20 cellular contexts compared by ENCODE assay signal in the genomic region with DNA sequence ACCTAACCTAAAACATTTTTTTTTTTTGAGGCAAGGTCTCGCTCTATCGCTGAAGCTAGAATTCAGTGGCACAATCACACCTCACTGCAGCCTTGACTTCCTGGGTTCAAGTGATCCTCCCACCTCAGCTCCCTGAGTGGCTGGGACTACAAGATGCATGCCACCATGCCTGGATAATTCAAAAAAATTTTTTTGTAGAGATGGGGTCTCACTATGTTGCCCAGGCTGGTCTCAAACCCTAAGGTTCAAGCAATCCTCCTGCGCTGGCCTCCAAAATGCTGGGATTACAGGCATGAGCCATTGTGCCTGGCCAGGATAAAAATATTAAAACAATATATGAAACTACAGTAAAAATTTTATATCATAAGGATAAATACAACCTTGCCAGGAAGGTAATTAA.
"Had no signal": no experiment of that assay in that cellular context is flagged by ENCODE, and none has a peak within 500 bp of the region (broad histone marks: within the 10 kb centered on the region; RNA-seq: fewer than 3 reads in every experiment).

No MANE protein-coding gene starts in this region.

- DNase-seq: Karpas-422, KG1, MM.1S, NCI-H1092 treated with DMSO at 0.1 percent for 48 hours, NCI-H1436, NCI-H187, NCI-H2029, NCI-H2081 treated with DMSO at 0.1 percent for 48 hours, NCI-H2171, NCI-H226, NCI-H446, NCI-H510A, NCI-H524 treated with DMSO at 0.1 percent for 48 hours, NCI-H69, NCI-H774, Right ventricle myocardium superior, RPMI8226, SIG-M5 had no signal

- H3K27ac ChIP-seq: SJSA1, SK-N-MC had no signal

- H3K4me3 ChIP-seq: SJSA1, SK-N-MC had no signal

- H3K9me3 ChIP-seq: SJSA1 had no signal

- H3K27me3 ChIP-seq: SJSA1 had no signal
